Comparison of ENCODE assay signal across 8 cellular contexts in the genomic region with DNA sequence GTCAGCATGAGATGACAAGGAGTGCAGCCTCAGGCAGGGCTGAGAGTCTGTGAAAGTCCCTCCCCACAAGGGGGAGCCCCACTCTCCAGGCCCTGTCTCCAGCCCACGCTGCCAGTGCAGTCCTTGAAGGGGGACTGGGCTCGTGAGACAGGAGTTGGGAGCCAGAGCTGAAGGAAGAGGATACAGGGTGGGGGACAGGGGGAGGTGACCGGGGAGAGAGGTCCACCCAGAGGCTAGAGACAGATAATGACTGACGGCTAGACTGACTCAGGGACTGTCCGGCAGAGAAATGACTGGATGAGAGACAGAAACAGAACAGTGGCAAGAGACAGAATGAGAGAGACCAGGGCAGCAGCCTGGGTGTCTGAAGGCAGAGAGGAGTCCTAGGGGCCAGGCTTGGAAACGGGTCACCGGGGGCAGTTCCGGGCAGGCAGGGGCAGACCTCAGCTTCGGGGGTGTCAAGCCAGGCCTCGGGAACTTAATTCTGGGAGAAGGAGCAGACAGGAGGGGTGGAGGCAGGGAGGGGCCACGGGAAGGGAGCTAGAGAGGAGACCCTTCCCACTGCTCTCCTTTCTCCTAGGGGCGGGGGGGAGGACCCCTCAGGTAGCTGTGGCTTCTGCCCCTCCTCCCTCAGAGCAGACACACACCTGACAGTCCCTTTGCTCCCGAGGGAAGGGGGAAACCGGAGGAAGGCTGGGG. TPM values are rescaled to one million over a fixed set of nuclear protein-coding genes. Genes with fewer than 3 reads are reported as not detected.
DNase-seq lines count a peak whose midpoint lies in the region; ATAC-seq and TF ChIP-seq lines count a peak whose summit lies in the region.

No MANE protein-coding gene starts in this region.

- H3K27me3 Mint-ChIP-seq in naive thymus-derived CD4-positive, alpha-beta T cell: peaks cover 0 to 8% (median 0%) of the 10 kb centered on the region in 5 donors

- H3K27ac Mint-ChIP-seq in naive thymus-derived CD4-positive, alpha-beta T cell: peak overlapping the region in 7 of 9 donors; percentile 6 to 86 (median 55)

- no peaks in the 10 kb centered on the region for H3K9me3 ChIP-seq in naive thymus-derived CD4-positive, alpha-beta T cell (ENCODE audit: control insufficient read depth in 2 of 3, low read length in 3 of 3)
- H3K9me3 ChIP-seq in suprapubic skin: no peaks in the 10 kb centered on the region

- H3K9me3 Mint-ChIP-seq in naive thymus-derived CD4-positive, alpha-beta T cell: peaks cover 0 to 2% (median 0%) of the 10 kb centered on the region in 11 donors

- POLR2A ChIA-PET in naive thymus-derived CD4-positive, alpha-beta T cell (lab: Charles Lee): interaction anchor here (0.6 to 6.5 kb wide), 5 partner anchors 10 to 529 kb away, joined by 3 to 76 read pairs (median 4); a partner anchor contains a TSS

- TF ChIP-seq EP300 in suprapubic skin (IDR thresholded peaks at IDR 0.05): no peak

- DNase-seq in GM19238 (ENCODE audit: insufficient read length, low spot score): peak; percentile 92
- peak; percentile 54 to 80 for DNase-seq in HL-60 (ENCODE audit: low read depth in 1 of 2, low spot score in 1 of 2)
- DNase-seq in activated CD4-positive, alpha-beta T cell treated with anti-CD3 and anti-CD28 coated beads, Interleukin-2, amount 50 U/mL, for 48 hours: peak; percentile 67 to 74
- peak; percentile 74 for DNase-seq in epithelial cell of esophagus (ENCODE audit: low read depth)
- DNase-seq in naive thymus-derived CD4-positive, alpha-beta T cell: peak; percentile 51 to 74 (median 65)
- DNase-seq in suprapubic skin (ENCODE audit: low spot score in 2 of 2): no peak
- DNase-seq in erythroblast (lab: John Stamatoyannopoulos, UW): no peak

- peaks cover 6 to 27% (median 8%) of the 10 kb centered on the region in 3 experiments for H3K36me3 ChIP-seq in naive thymus-derived CD4-positive, alpha-beta T cell (ENCODE audit: control insufficient read depth in 2 of 3, insufficient read depth in 3 of 3, low read length in 3 of 3)
- H3K36me3 ChIP-seq in suprapubic skin: peaks cover 29% of the 10 kb centered on the region

- WGBS in suprapubic skin: 10% methylated on average over 14 of the region's 14 CpGs

- peaks cover 13 to 22% (median 17%) of the 10 kb centered on the region in 7 donors for H3K4me1 Mint-ChIP-seq in naive thymus-derived CD4-positive, alpha-beta T cell

- CTCF ChIA-PET in naive thymus-derived CD4-positive, alpha-beta T cell (lab: Charles Lee): interaction anchor here (0.7 to 12.2 kb wide), 11 partner anchors 20 to 167 kb away, joined by 3 to 264 read pairs (median 5); a partner anchor contains a TSS

- H3K4me3 ChIP-seq in HL-60 (replicated peaks; ENCODE audit: insufficient read depth, low read length): peak overlapping the region; percentile 63
- peak overlapping the region; percentile 60 for H3K4me3 ChIP-seq in epithelial cell of esophagus (ENCODE audit: low read length)
- peak overlapping the region; percentile 23 for H3K4me3 ChIP-seq in naive thymus-derived CD4-positive, alpha-beta T cell (ENCODE audit: low read length)
- peak overlapping the region; percentile 65 for H3K4me3 ChIP-seq in suprapubic skin

- H3K27ac ChIP-seq in 22Rv1 (peak overlapping the region; percentile 90), HL-60 (replicated peaks) (no peak overlapping the region), suprapubic skin (no peak overlapping the region)
- peak overlapping the region; percentile 58 for H3K27ac ChIP-seq in naive thymus-derived CD4-positive, alpha-beta T cell (ENCODE audit: low read depth, low read length)

- TF ChIP-seq CTCF in 22Rv1 (IDR thresholded peaks at IDR 0.05) (peak; percentile 84), HL-60 (IDR thresholded peaks at IDR 0.05; ENCODE audit: insufficient read depth, low read length) (peak; percentile 87), epithelial cell of esophagus (IDR thresholded peaks at IDR 0.05; ENCODE audit: insufficient read depth, low read depth, low read length, missing control alignments) (peak; percentile 78), suprapubic skin (IDR thresholded peaks at IDR 0.05) (peak; percentile 17 to 63)

- H3K36me3 Mint-ChIP-seq in naive thymus-derived CD4-positive, alpha-beta T cell: peaks cover 0 to 12% (median 7%) of the 10 kb centered on the region in 5 donors

- TF ChIP-seq POLR2A in suprapubic skin (IDR thresholded peaks at IDR 0.05) (no peak), erythroblast (IDR thresholded peaks at IDR 0.05; ENCODE audit: low read length) (no peak)

- H3K27me3 ChIP-seq in HL-60 (ENCODE audit: insufficient read depth, poor library complexity, severe bottlenecking) (no peaks in the 10 kb centered on the region), suprapubic skin (no peaks in the 10 kb centered on the region)
- no peaks in the 10 kb centered on the region for H3K27me3 ChIP-seq in naive thymus-derived CD4-positive, alpha-beta T cell (ENCODE audit: control insufficient read depth in 2 of 2, insufficient read depth in 2 of 2, low read length in 2 of 2)

- intact Hi-C loops in naive thymus-derived CD4-positive, alpha-beta T cell (cut with micrococcal nuclease): loop anchor here (1.0 to 10.0 kb wide), 4 partner anchors 21 to 232 kb away; a partner anchor contains a TSS

- peaks cover 7 to 9% of the 10 kb centered on the region in 2 donors for H3K4me1 ChIP-seq in naive thymus-derived CD4-positive, alpha-beta T cell (ENCODE audit: control insufficient read depth in 2 of 2, insufficient read depth in 2 of 2, low read length in 2 of 2)
- peaks cover 20% of the 10 kb centered on the region for H3K4me1 ChIP-seq in suprapubic skin

- ATAC-seq in naive thymus-derived CD4-positive, alpha-beta T cell: peak; percentile 79

- peak overlapping the region; percentile 74 to 90 (median 86) for H3K4me3 Mint-ChIP-seq in naive thymus-derived CD4-positive, alpha-beta T cell

RNA-seq across cellular contexts. Expression of a gene that starts 0.9 kb away (rescaled TPM):
- 1 to 10 TPM; 1.5 to 3.7 (median 2.1) TPM for total RNA-seq in naive thymus-derived CD4-positive, alpha-beta T cell
- polyA plus RNA-seq in naive thymus-derived CD4-positive, alpha-beta T cell: under 1 TPM; 0.30 to 0.52 TPM
- 1 to 10 TPM; 3.4 to 8.4 (median 5.7) TPM for total RNA-seq in suprapubic skin

RNA-seq across cellular contexts. Expression of a gene that starts 14.4 kb away (rescaled TPM):
- total RNA-seq in naive thymus-derived CD4-positive, alpha-beta T cell: 1 to 10 TPM in 1 of 5 experiments, under 1 TPM in 3, not detected in 1; 0.32 to 1.1 (median 0.66) TPM
- polyA plus RNA-seq in naive thymus-derived CD4-positive, alpha-beta T cell: 1 to 10 TPM in 1 of 2 donors, under 1 TPM in 1; 0.70 to 1.2 TPM
- total RNA-seq in suprapubic skin: not detected

RNA-seq across cellular contexts. Expression of a gene that starts 21.7 kb away (rescaled TPM):
- total RNA-seq in naive thymus-derived CD4-positive, alpha-beta T cell: 10 to 100 TPM; 19.2 to 69.1 (median 32.8) TPM
- polyA plus RNA-seq in naive thymus-derived CD4-positive, alpha-beta T cell: 10 to 100 TPM; 53.6 to 74.2 TPM
- total RNA-seq in suprapubic skin: 100 to 1,000 TPM in 3 of 4 donors, 10 to 100 TPM in 1; 59.7 to 167 (median 135) TPM

RNA-seq across cellular contexts. Expression of a gene that starts 38.5 kb away (rescaled TPM):
- 100 to 1,000 TPM; 222 to 360 (median 301) TPM for total RNA-seq in naive thymus-derived CD4-positive, alpha-beta T cell
- polyA plus RNA-seq in naive thymus-derived CD4-positive, alpha-beta T cell: 10 to 100 TPM in 1 of 2 donors, 1 to 10 TPM in 1; 8.7 to 18.6 TPM
- total RNA-seq in suprapubic skin: 100 to 1,000 TPM in 2 of 4 donors, 10 to 100 TPM in 2; 78.7 to 217 (median 103) TPM

RNA-seq across cellular contexts. Expression of a gene that starts 38.9 kb away (rescaled TPM):
- 10 to 100 TPM in 4 of 5 experiments, 1 to 10 TPM in 1; 6.0 to 49.9 (median 43.4) TPM for total RNA-seq in naive thymus-derived CD4-positive, alpha-beta T cell
- 100 to 1,000 TPM in 1 of 2 donors, 10 to 100 TPM in 1; 80.4 to 169 TPM for polyA plus RNA-seq in naive thymus-derived CD4-positive, alpha-beta T cell
- total RNA-seq in suprapubic skin: 10 to 100 TPM; 10.1 to 22.7 (median 18.6) TPM

Comparison
In these comparisons a context has a peak if more than half of its experiments do, and no peak if none do; other contexts are left out.
1. H3K27ac ChIP-seq: peak in 22Rv1 (single experiment) and naive thymus-derived CD4-positive, alpha-beta T cell (single experiment); none in HL-60 (single experiment) and suprapubic skin (single experiment).
2. DNase-seq: peak in GM19238 (single experiment), HL-60 (2 of 2), activated CD4-positive, alpha-beta T cell treated with anti-CD3 and anti-CD28 coated beads, Interleukin-2, amount 50 U/mL, for 48 hours (2 of 2), epithelial cell of esophagus (single experiment) and naive thymus-derived CD4-positive, alpha-beta T cell (9 of 9); none in suprapubic skin (0 of 2) and erythroblast (0 of 2).
3. Peak in every context shown above with its lines, with median percentiles within 50 percentile points of each other: CTCF ChIP-seq and H3K4me3 ChIP-seq.